22 cellular contexts compared by ENCODE assay signal in the genomic region with DNA sequence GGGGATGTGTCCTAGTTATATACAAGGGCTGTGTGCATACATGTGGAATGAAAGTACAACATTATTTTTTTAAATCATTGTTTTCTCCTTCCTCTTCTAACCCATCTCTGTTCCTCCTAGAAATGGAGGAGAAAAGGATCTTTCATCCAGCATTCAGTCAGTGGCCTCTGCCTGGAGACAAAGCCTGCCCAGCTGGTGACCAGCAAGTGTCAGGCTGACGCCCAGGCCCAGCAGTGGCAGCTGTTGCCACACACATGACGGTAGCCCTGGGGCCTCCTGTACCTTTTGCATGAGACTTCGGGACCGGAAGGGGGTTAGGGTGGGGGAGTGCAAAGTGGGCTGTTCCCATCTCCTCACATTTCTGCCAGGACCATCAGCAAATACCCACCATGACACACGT. TPM values are rescaled to one million over a fixed set of nuclear protein-coding genes. Genes with fewer than 3 reads are reported as not detected.
DNase-seq lines count a peak whose midpoint lies in the region; ATAC-seq and TF ChIP-seq lines count a peak whose summit lies in the region.
"Had no signal": no experiment of that assay in that cellular context is flagged by ENCODE, and none has a peak within 500 bp of the region (broad histone marks: within the 10 kb centered on the region; RNA-seq: fewer than 3 reads in every experiment).

No MANE protein-coding gene starts in this region.

- H3K4ac ChIP-seq in neuronal stem cell (ENCODE audit: low read length) = no peak overlapping the region

- peak; percentile 26 for DNase-seq in myocyte (ENCODE audit: low read depth)
- no peak for DNase-seq in NCI-H510A (lab: John Stamatoyannopoulos, UW)
- DNase-seq in C1 segment of cervical spinal cord (lab: John Stamatoyannopoulos, UW) = no peak
- no peak for DNase-seq in neuronal stem cell (ENCODE audit: low spot score)
- DNase-seq: Caco-2; CD8-positive, alpha-beta T cell; DMS79; EL; NCI-H1105 treated with DMSO at 0.1 percent for 48 hours; NCI-H146; NCI-H1930; NCI-H446 treated with DMSO at 0.1 percent for 48 hours; NCI-H526 treated with DMSO at 0.1 percent for 48 hours; SHP77 had no signal

- H3K36me3 Mint-ChIP-seq in IgD-negative memory B cell (peaks cover 1% of the 10 kb centered on the region), brain (peaks cover 11% of the 10 kb centered on the region)
- no peaks in the 10 kb centered on the region for H3K36me3 Mint-ChIP-seq in stimulated activated memory B cell treated with anti-CD40 and anti-IgM and Interleukin-4, amounts not matched to agents 10 μg/mL and 1 μg/mL and 100 μg/mL, for 72 hours
- H3K36me3 Mint-ChIP-seq: CD8-positive, alpha-beta T cell had no signal

- H2BK120ac ChIP-seq in neuronal stem cell (ENCODE audit: low read depth, low read length) = no peak overlapping the region

- H3K4me1 Mint-ChIP-seq in IgD-negative memory B cell (peaks cover 16 to 32% (median 30%) of the 10 kb centered on the region in 3 donors), brain (peaks cover 26% of the 10 kb centered on the region)
- peaks cover 50% of the 10 kb centered on the region for H3K4me1 Mint-ChIP-seq in stimulated activated memory B cell treated with anti-CD40 and anti-IgM and Interleukin-4, amounts not matched to agents 10 μg/mL and 1 μg/mL and 100 μg/mL, for 72 hours

- H2BK5ac ChIP-seq in neuronal stem cell (ENCODE audit: low read length) = no peak overlapping the region

- H3K27me3 Mint-ChIP-seq in IgD-negative memory B cell = peaks cover 2% of the 10 kb centered on the region
- H3K27me3 Mint-ChIP-seq in brain = peaks cover 2% of the 10 kb centered on the region
- H3K27me3 Mint-ChIP-seq in stimulated activated memory B cell treated with anti-CD40 and anti-IgM and Interleukin-4, amounts not matched to agents 10 μg/mL and 1 μg/mL and 100 μg/mL, for 72 hours = no peaks in the 10 kb centered on the region

- no peak for TF ChIP-seq CTCF in brain (conservative IDR thresholded peaks at IDR 0.05)

- no peak overlapping the region for H3K27ac ChIP-seq in neuronal stem cell (replicated peaks; ENCODE audit: low read length)
- H3K27ac ChIP-seq: A549, C4-2B, RWPE1 had no signal

- ATAC-seq in stimulated activated memory B cell treated with anti-CD40 and anti-IgM and Interleukin-4, amounts not matched to agents 10 μg/mL and 1 μg/mL and 100 μg/mL, for 72 hours = no peak
- no peak for ATAC-seq in HG02981 (IDR thresholded peaks at IDR 0.05; ENCODE audit: unreplicated experiment)
- ATAC-seq: A549; CD8-positive, alpha-beta T cell; Panc1 had no signal

- no peak overlapping the region for H2BK12ac ChIP-seq in neuronal stem cell (ENCODE audit: low read length)

- H3K23ac ChIP-seq in neuronal stem cell (ENCODE audit: low read depth, low read length, poor library complexity) = no peak overlapping the region

- no peak overlapping the region for H2AK5ac ChIP-seq in neuronal stem cell (ENCODE audit: low read depth, low read length)

- peak overlapping the region in 1 of 4 donors; percentile 88 for H3K4me3 Mint-ChIP-seq in IgD-negative memory B cell
- H3K4me3 Mint-ChIP-seq in brain = no peak overlapping the region
- H3K4me3 Mint-ChIP-seq in stimulated activated memory B cell treated with anti-CD40 and anti-IgM and Interleukin-4, amounts not matched to agents 10 μg/mL and 1 μg/mL and 100 μg/mL, for 72 hours = no peak overlapping the region
- H3K4me3 Mint-ChIP-seq: CD8-positive, alpha-beta T cell had no signal

- no peak overlapping the region for H3K4me2 ChIP-seq in neuronal stem cell (ENCODE audit: insufficient read depth, low read length, poor library complexity, severe bottlenecking)
- H3K4me2 ChIP-seq: A549 had no signal

- WGBS in neuronal stem cell (ENCODE audit: extremely low coverage in 2 of 2, insufficient read length in 2 of 2, insufficient replicate concordance in 1 of 2), 2 donors = no CpG with 5 or more reads among the region's 5 CpGs

- no peak overlapping the region for H4K91ac ChIP-seq in neuronal stem cell (ENCODE audit: low read depth, low read length, poor library complexity)

- peaks cover 2% of the 10 kb centered on the region for H3K79me1 ChIP-seq in neuronal stem cell (ENCODE audit: low read depth, low read length)

- H3K18ac ChIP-seq in neuronal stem cell (ENCODE audit: low read length) = no peak overlapping the region

- peaks cover 2 to 29% of the 10 kb centered on the region in 2 donors for H3K36me3 ChIP-seq in neuronal stem cell (replicated peaks in 1 of 2; ENCODE audit: control insufficient read depth in 2 of 2, insufficient read depth in 2 of 2, low read length in 2 of 2)

- H3K14ac ChIP-seq in neuronal stem cell (ENCODE audit: low read length) = no peak overlapping the region

- no peaks in the 10 kb centered on the region for H3K27me3 ChIP-seq in neuronal stem cell (ENCODE audit: control insufficient read depth in 3 of 3, insufficient read depth in 3 of 3, low read depth in 1 of 3, low read length in 3 of 3)

- no peak overlapping the region for H2AFZ ChIP-seq in neuronal stem cell (ENCODE audit: low read length)

- no peak overlapping the region for H3K9ac ChIP-seq in neuronal stem cell (ENCODE audit: low read depth, low read length, poor library complexity)

- no peaks in the 10 kb centered on the region for H3K9me3 ChIP-seq in neuronal stem cell (replicated peaks in 1 of 2; ENCODE audit: control insufficient read depth in 2 of 2, insufficient read depth in 1 of 2, low read depth in 1 of 2, low read length in 2 of 2)
- H3K9me3 ChIP-seq: A549, Caco-2 had no signal

- H2BK15ac ChIP-seq in neuronal stem cell (ENCODE audit: low read length) = no peak overlapping the region

- peaks cover 2 to 5% of the 10 kb centered on the region in 2 donors for H3K4me1 ChIP-seq in neuronal stem cell (ENCODE audit: control insufficient read depth in 2 of 2, insufficient read depth in 1 of 2, low read depth in 1 of 2, low read length in 2 of 2)

- H3K27ac Mint-ChIP-seq in IgD-negative memory B cell (peak overlapping the region; percentile 41 to 90 (median 52)), brain (peak overlapping the region in 3 of 5 experiments; percentile 22 to 49 (median 27))
- H3K27ac Mint-ChIP-seq in stimulated activated memory B cell treated with anti-CD40 and anti-IgM and Interleukin-4, amounts not matched to agents 10 μg/mL and 1 μg/mL and 100 μg/mL, for 72 hours = peak overlapping the region; percentile 97
- H3K27ac Mint-ChIP-seq: CD8-positive, alpha-beta T cell had no signal

- H3K9me3 Mint-ChIP-seq in IgD-negative memory B cell (no peaks in the 10 kb centered on the region), brain (no peaks in the 10 kb centered on the region)
- no peaks in the 10 kb centered on the region for H3K9me3 Mint-ChIP-seq in stimulated activated memory B cell treated with anti-CD40 and anti-IgM and Interleukin-4, amounts not matched to agents 10 μg/mL and 1 μg/mL and 100 μg/mL, for 72 hours
- H3K9me3 Mint-ChIP-seq: CD8-positive, alpha-beta T cell had no signal

- no peak overlapping the region for H3K4me3 ChIP-seq in neuronal stem cell (ENCODE audit: low read length in 2 of 2)
- H3K4me3 ChIP-seq: A549 had no signal

- no peak overlapping the region for H4K8ac ChIP-seq in neuronal stem cell (ENCODE audit: low read depth, low read length)

RNA-seq across cellular contexts. Expression of a gene that starts 46.2 kb away (rescaled TPM):
- 72.1 TPM for polyA plus RNA-seq in IgD-negative memory B cell
- 199 TPM for polyA plus RNA-seq in brain (ENCODE audit: insufficient read depth, low read depth, low replicate concordance)
- 70.3 and 71.8 TPM in 2 replicates for total RNA-seq in myocyte
- polyA plus RNA-seq in myocyte (2012) = 179 TPM
- 316 TPM for polyA plus RNA-seq in neuronal stem cell (2013, experiment 1 of 2)
- polyA plus RNA-seq in neuronal stem cell (2013, experiment 2 of 2) = 325 TPM

RNA-seq across cellular contexts. Expression of a gene that starts 46.6 kb away (rescaled TPM):
- polyA plus RNA-seq in IgD-negative memory B cell (14.7 TPM), brain (ENCODE audit: insufficient read depth, low read depth, low replicate concordance) (42.0 TPM)
- 52.8 and 60.2 TPM in 2 replicates for total RNA-seq in myocyte
- polyA plus RNA-seq in myocyte (2012) = 51.0 TPM
- 28.3 TPM for polyA plus RNA-seq in neuronal stem cell (2013, experiment 1 of 2)
- 27.9 TPM for polyA plus RNA-seq in neuronal stem cell (2013, experiment 2 of 2)

Comparison
In these comparisons a context has a peak if more than half of its experiments do, and no peak if none do; other contexts are left out.
1. H3K27ac Mint-ChIP-seq: peak in every context shown above with its lines; median percentile 97 in stimulated activated memory B cell treated with anti-CD40 and anti-IgM and Interleukin-4, amounts not matched to agents 10 μg/mL and 1 μg/mL and 100 μg/mL, for 72 hours; 52 in IgD-negative memory B cell; 27 in brain.